In the genomic region with DNA sequence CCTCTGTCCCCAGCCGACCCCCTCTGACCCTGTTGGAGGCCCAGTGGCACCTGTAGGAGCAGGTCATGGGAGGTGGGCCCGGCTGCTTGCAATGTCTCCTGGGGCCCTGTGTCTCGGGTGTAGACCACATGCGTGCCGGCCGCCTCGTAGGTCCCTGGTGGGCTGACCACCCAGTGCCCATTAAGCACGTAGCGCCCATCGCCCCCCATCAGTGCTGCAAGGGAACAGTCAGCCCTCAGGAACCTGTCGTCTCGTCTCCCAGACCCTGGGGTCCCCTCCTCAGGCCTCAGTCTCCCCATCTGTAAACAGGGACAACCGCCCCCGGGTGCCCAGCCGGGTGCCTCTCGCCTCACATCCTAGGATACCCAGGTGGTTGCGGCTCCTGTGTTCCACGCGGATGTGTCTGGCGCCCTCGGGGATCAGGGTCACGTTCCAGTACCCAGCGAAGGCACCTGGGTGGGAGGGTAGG, we compare ENCODE assay signal across 8 cellular contexts. TPM values are rescaled to one million over a fixed set of nuclear protein-coding genes. Genes with fewer than 3 reads are reported as not detected.
DNase-seq lines count a peak whose midpoint lies in the region; TF ChIP-seq lines count a peak whose summit lies in the region.
"Had no signal": no experiment of that assay in that cellular context is flagged by ENCODE, and none has a peak within 500 bp of the region (broad histone marks: within the 10 kb centered on the region; RNA-seq: fewer than 3 reads in every experiment).

No MANE protein-coding gene starts in this region.

- TF ChIP-seq CTCF in MCF 10A (IDR thresholded peaks at IDR 0.05; ENCODE audit: unreplicated experiment) (no peak), mammary epithelial cell (conservative IDR thresholded peaks at IDR 0.05 in 1 of 2, IDR thresholded peaks at IDR 0.05 in 1 of 2; ENCODE audit: extremely low read depth in 1 of 2, insufficient read depth in 1 of 2, low read depth in 1 of 2, low read length in 2 of 2) (no peak), type B pancreatic cell (conservative IDR thresholded peaks at IDR 0.05) (no peak)

- H3K79me2 ChIP-seq in mammary epithelial cell (ENCODE audit: insufficient read depth, low read length) = no peaks in the 10 kb centered on the region

- dilution Hi-C loops in mammary epithelial cell (cut with HindIII; ENCODE audit: low sequenced_read_pairs) = no loop called here

- H3K27ac Mint-ChIP-seq in MCF 10A (ENCODE audit: low read depth, unreplicated experiment) (peak overlapping the region; percentile 99), type B pancreatic cell (peak overlapping the region; percentile 98)

- H3K36me3 ChIP-seq in mammary epithelial cell (ENCODE audit: insufficient read depth, low read length) = no peaks in the 10 kb centered on the region
- H3K36me3 ChIP-seq in iPS-15b (ENCODE audit: control insufficient read depth, insufficient read depth, low read length) = no peaks in the 10 kb centered on the region

- WGBS in mammary epithelial cell (ENCODE audit: low coverage, missing lambda C conversion rate) = 53% methylated on average over 17 of the region's 23 CpGs

- H3K9me3 Mint-ChIP-seq in MCF 10A (ENCODE audit: unreplicated experiment) (no peaks in the 10 kb centered on the region), type B pancreatic cell (peaks cover 3% of the 10 kb centered on the region)
- H3K9me3 Mint-ChIP-seq: activated naive CD8-positive, alpha-beta T cell treated with anti-CD3 and anti-CD28 coated beads, Interleukin-2, amount 50 U/mL, for 24 hours had no signal

- no peaks in the 10 kb centered on the region for H3K27me3 ChIP-seq in mammary epithelial cell (ENCODE audit: insufficient read depth, low read length)
- peaks cover 20% of the 10 kb centered on the region for H3K27me3 ChIP-seq in iPS-15b (ENCODE audit: control insufficient read depth, insufficient read depth, low read length)

- peak overlapping the region; percentile 91 for H3K4me3 Mint-ChIP-seq in MCF 10A (ENCODE audit: unreplicated experiment)
- H3K4me3 Mint-ChIP-seq in type B pancreatic cell = no peak overlapping the region

- H3K4me2 ChIP-seq in mammary epithelial cell (ENCODE audit: insufficient read depth, low read depth, low read length) = no peak overlapping the region

- no peaks in the 10 kb centered on the region for H3K27me3 Mint-ChIP-seq in MCF 10A (ENCODE audit: insufficient read depth, unreplicated experiment)
- H3K27me3 Mint-ChIP-seq in type B pancreatic cell = peaks cover 47% of the 10 kb centered on the region

- no peak for DNase-seq in MCF 10A (ENCODE audit: unreplicated experiment)
- DNase-seq in mammary epithelial cell = no peak
- peak; percentile 67 for DNase-seq in type B pancreatic cell (ENCODE audit: extremely low spot score, unreplicated experiment)
- no peak for DNase-seq in GM03348 (ENCODE audit: low spot score)
- no peak for DNase-seq in stimulated activated CD8-positive, alpha-beta memory T cell treated with anti-CD3 and anti-CD28 coated beads, Interleukin-4, amount 100 ng/mL, for 48 hours

- H3K4me1 Mint-ChIP-seq in MCF 10A (ENCODE audit: insufficient read depth, unreplicated experiment) (peaks cover 9% of the 10 kb centered on the region), type B pancreatic cell (ENCODE audit: unreplicated experiment) (peaks cover 11% of the 10 kb centered on the region)

- BruUV-seq in MCF 10A (replicated peaks; lab: Mats Ljungman, UMichigan) (no TSS peak), mammary epithelial cell (replicated peaks; lab: Mats Ljungman, UMichigan) (no TSS peak)

- H3K9me3 ChIP-seq in mammary epithelial cell (replicated peaks; ENCODE audit: insufficient read depth, low read length) (no peaks in the 10 kb centered on the region), iPS-15b (ENCODE audit: control insufficient read depth, insufficient read depth, low read length) (no peaks in the 10 kb centered on the region)

- POLR2A ChIA-PET in MCF 10A (lab: Yijun Ruan, JAX) = no interaction called here

- H3K4me1 ChIP-seq in mammary epithelial cell (ENCODE audit: insufficient read depth, low read length) = peaks cover 22% of the 10 kb centered on the region
- H3K4me1 ChIP-seq in iPS-15b (ENCODE audit: control insufficient read depth, insufficient read depth, low read length) = peaks cover 2% of the 10 kb centered on the region

- H3K4me3 ChIP-seq in mammary epithelial cell (replicated peaks in 1 of 3; ENCODE audit: insufficient read depth in 1 of 3, low read depth in 2 of 3, low read length in 3 of 3) = no peak overlapping the region
- H3K4me3 ChIP-seq in iPS-15b (ENCODE audit: low read depth, low read length) = peak overlapping the region; percentile 88

- H3K36me3 Mint-ChIP-seq in MCF 10A (ENCODE audit: insufficient read depth, unreplicated experiment) (peaks cover 23% of the 10 kb centered on the region), type B pancreatic cell (no peaks in the 10 kb centered on the region)

- H3K9ac ChIP-seq in mammary epithelial cell (ENCODE audit: insufficient read depth, low read length) (no peak overlapping the region), iPS-15b (ENCODE audit: low read depth, low read length) (peak overlapping the region; percentile 14)

- no peaks in the 10 kb centered on the region for H4K20me1 ChIP-seq in mammary epithelial cell (ENCODE audit: insufficient read depth, low read length)

- intact Hi-C loops in MCF 10A (cut with micrococcal nuclease) (no loop called here), mammary epithelial cell (cut with micrococcal nuclease) (no loop called here)

- H2AFZ ChIP-seq in mammary epithelial cell (ENCODE audit: low read depth, low read length) = no peak overlapping the region

- in situ Hi-C loops in mammary epithelial cell (cut with MboI; ENCODE audit: low sequenced_read_pairs in 2 of 2) = no loop called here

- CTCF ChIA-PET in MCF 10A (lab: Yijun Ruan, JAX) (no interaction called here), mammary epithelial cell (lab: Charles Lee; ENCODE audit: low non-redundant PET) (no interaction called here)

- no peak overlapping the region for H3K27ac ChIP-seq in mammary epithelial cell (ENCODE audit: insufficient read depth, low read depth, low read length)

RNA-seq across cellular contexts. Expression of gene ADAMTSL5, which starts 5.6 kb away (rescaled TPM):
- total RNA-seq in MCF 10A (2022) (11.1 and 13.7 TPM in 2 replicates), mammary epithelial cell (10 to 100 TPM in 1 of 2 donors, 1 to 10 TPM in 1; 5.3 to 21.9 TPM), type B pancreatic cell (ENCODE audit: low replicate concordance) (3.4 and 10.6 TPM in 2 replicates)
- 6.0 TPM for polyA plus RNA-seq in mammary epithelial cell
- not detected for polyA minus RNA-seq in mammary epithelial cell

RNA-seq across cellular contexts. Expression of gene REEP6, which starts 16.2 kb away (rescaled TPM):
- total RNA-seq in MCF 10A (2022) (3.8 TPM in 2 replicates), mammary epithelial cell (1 to 10 TPM; 1.7 to 2.4 TPM), type B pancreatic cell (ENCODE audit: low replicate concordance) (17.3 and 34.5 TPM in 2 replicates)
- 1.2 TPM for polyA plus RNA-seq in mammary epithelial cell
- polyA minus RNA-seq in mammary epithelial cell = not detected

RNA-seq across cellular contexts. Expression of gene PLK5, which starts 16.7 kb away (rescaled TPM):
- total RNA-seq in MCF 10A (2022) (0.21 and 0.22 TPM in 2 replicates), mammary epithelial cell (not detected), type B pancreatic cell (ENCODE audit: low replicate concordance) (0.24 TPM in 1 of 2 replicates, not detected in the other)
- polyA plus RNA-seq in mammary epithelial cell = not detected
- polyA minus RNA-seq in mammary epithelial cell = not detected
- total RNA-seq: kidney epithelial cell had no signal

RNA-seq across cellular contexts. Expression of gene PCSK4, which starts 17.1 kb away (rescaled TPM):
- total RNA-seq in MCF 10A (2022) (3.4 and 3.7 TPM in 2 replicates), mammary epithelial cell (1 to 10 TPM; 1.0 to 3.5 TPM), type B pancreatic cell (ENCODE audit: low replicate concordance) (9.6 and 12.4 TPM in 2 replicates)
- 0.56 TPM for polyA plus RNA-seq in mammary epithelial cell
- not detected for polyA minus RNA-seq in mammary epithelial cell

RNA-seq across cellular contexts. Expression of gene C19orf25, which starts 28.2 kb away (rescaled TPM):
- total RNA-seq in MCF 10A (2022) (36.3 and 40.5 TPM in 2 replicates), mammary epithelial cell (10 to 100 TPM; 25.8 to 41.9 TPM), type B pancreatic cell (ENCODE audit: low replicate concordance) (36.6 and 37.5 TPM in 2 replicates)
- polyA plus RNA-seq in mammary epithelial cell = 22.2 TPM
- 9.1 TPM for polyA minus RNA-seq in mammary epithelial cell
